In the genomic region with DNA sequence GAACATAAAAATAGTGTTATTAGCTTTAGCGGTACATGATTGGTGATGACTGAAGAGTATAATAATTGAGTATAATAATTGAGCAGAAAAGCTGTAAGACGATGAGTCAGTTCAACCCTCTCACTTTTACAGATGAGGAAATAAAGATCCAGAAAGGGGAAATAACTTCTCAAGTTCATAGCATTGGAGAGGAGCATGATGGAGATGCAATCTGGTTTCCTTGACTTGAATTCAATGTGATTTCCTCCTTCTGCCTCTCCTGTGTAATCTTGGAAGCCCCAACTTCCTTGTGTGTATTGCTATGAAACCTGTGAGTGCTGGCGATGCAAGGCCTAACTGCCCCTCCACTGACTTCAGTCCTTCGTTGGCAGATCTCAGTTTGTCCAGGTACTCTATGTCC, we compare ENCODE assay signal across 24 cellular contexts.
"Had no signal": no experiment of that assay in that cellular context is flagged by ENCODE, and none has a peak within 500 bp of the region (broad histone marks: within the 10 kb centered on the region; RNA-seq: fewer than 3 reads in every experiment).

No MANE protein-coding gene starts in this region.

- H3K4me3 ChIP-seq: breast epithelium, left lung, lung, ovary, psoas muscle, thoracic aorta, upper lobe of left lung had no signal

- H3K27me3 ChIP-seq: breast epithelium, left lung, ovary, upper lobe of left lung had no signal

- H3K36me3 ChIP-seq: breast epithelium, left lung, ovary, thoracic aorta, upper lobe of left lung had no signal

- H3K4me1 ChIP-seq: breast epithelium, left lung, psoas muscle, upper lobe of left lung had no signal

- H3K9me3 ChIP-seq: left lung, ovary, psoas muscle, thoracic aorta, upper lobe of left lung had no signal

- DNase-seq: activated CD4-positive, alpha-beta T cell treated with anti-CD3 and anti-CD28 coated beads for 4 hours; activated CD4-positive, alpha-beta T cell treated with anti-CD3 and anti-CD28 coated beads, Interleukin-2, amount 50 U/mL, for 48 hours; activated CD4-positive, CD25-positive, alpha-beta regulatory T cell; activated naive CD4-positive, alpha-beta T cell treated with Interleukin-2 at 50 U/mL for 16 hours; activated naive CD8-positive, alpha-beta T cell treated with anti-CD3 and anti-CD28 coated beads for 36 hours; activated T-cell treated with anti-CD3 and anti-CD28 coated beads, Interleukin-2, amount 50 U/mL, for 48 hours; effector memory CD8-positive, alpha-beta T cell; foreskin melanocyte; glutamatergic neuron; hippocampal formation; kidney glomerular epithelial cell; left lung; natural killer cell; ovary; psoas muscle; right cardiac atrium; stimulated activated CD4-positive, alpha-beta T cell treated with anti-CD3 and anti-CD28 coated beads, Interleukin-4, amount 100 ng/mL, for 24 hours; stimulated activated naive CD4-positive, alpha-beta T cell treated with Interleukin-2 at 50 U/mL for 16 hours; T1000; upper lobe of left lung had no signal

- ATAC-seq: effector memory CD8-positive, alpha-beta T cell; esophagus mucosa; left lung; natural killer cell; psoas muscle; right cardiac atrium had no signal

- H3K27ac ChIP-seq: breast epithelium, left lung, ovary, psoas muscle, thoracic aorta, upper lobe of left lung had no signal
